26 cellular contexts compared by ENCODE assay signal in genomic region chrX:68190799-68191198, GRCh38.
"Had no signal": no experiment of that assay in that cellular context is flagged by ENCODE, and none has a peak within 500 bp of the region (broad histone marks: within the 10 kb centered on the region; RNA-seq: fewer than 3 reads in every experiment).

No MANE protein-coding gene starts in this region.

- H3K4me3 ChIP-seq: coronary artery, dorsolateral prefrontal cortex, esophagus squamous epithelium, gastrocnemius medialis, heart right ventricle, left lung, lower lobe of right lung, mucosa of descending colon had no signal

- H3K36me3 ChIP-seq: gastrocnemius medialis, left lung had no signal

- H3K4me1 ChIP-seq: esophagus squamous epithelium, gastrocnemius medialis, left lung, lower lobe of right lung had no signal

- ATAC-seq: esophagus mucosa, gastrocnemius medialis, heart right ventricle, left cardiac atrium, left lung, left ventricle myocardium superior, lower lobe of right lung, mucosa of descending colon had no signal

- H3K27ac ChIP-seq: coronary artery, dorsolateral prefrontal cortex, epithelial cell of prostate, esophagus squamous epithelium, gastrocnemius medialis, heart right ventricle, left lung, lower lobe of right lung had no signal

- DNase-seq: dermis blood vessel endothelial cell; dorsolateral prefrontal cortex; effector CD4-positive, alpha-beta T cell; effector memory CD4-positive, alpha-beta T cell; erythroblast; esophagus squamous epithelium; foreskin fibroblast; foreskin melanocyte; gastrocnemius medialis; glutamatergic neuron; head of caudate nucleus; heart right ventricle; hippocampal formation; left cardiac atrium; left lung; left ventricle myocardium superior; lower lobe of right lung; mesenchymal stem cell; mucosa of descending colon; naive B cell had no signal

- H3K27me3 ChIP-seq: esophagus squamous epithelium, gastrocnemius medialis, left lung had no signal

- H3K9me3 ChIP-seq: esophagus squamous epithelium, gastrocnemius medialis, heart right ventricle, left lung, lower lobe of right lung, mucosa of descending colon had no signal

- FAIRE-seq: colon, islet of Langerhans, keratinocyte had no signal
